In genomic region chr6:17027441-17027840, GRCh38 we compare ENCODE assay signal across 34 cellular contexts.
"Had no signal": no experiment of that assay in that cellular context is flagged by ENCODE, and none has a peak within 500 bp of the region (broad histone marks: within the 10 kb centered on the region; RNA-seq: fewer than 3 reads in every experiment).

No MANE protein-coding gene starts in this region.

- H3K27ac ChIP-seq: adrenal gland, brain microvascular endothelial cell, breast epithelium, VCaP had no signal

- H3K36me3 ChIP-seq: adrenal gland, brain microvascular endothelial cell, breast epithelium had no signal

- H3K27me3 ChIP-seq: body of pancreas, brain microvascular endothelial cell, breast epithelium had no signal

- H3K4me1 Mint-ChIP-seq: activated B cell treated with CpG ODN at 0.5 μM for 24 hours; activated CD4-positive, alpha-beta T cell treated with anti-CD3 and anti-CD28 coated beads, Interleukin-2, amount 10 ng/mL, durations not matched to agents 24 days and 14 days; activated naive CD8-positive, alpha-beta T cell treated with anti-CD3 and anti-CD28 coated beads for 36 hours; activated T-helper 17 cell treated with anti-CD3 and anti-CD28 coated beads, Interleukin-2, amount 50 U/mL, for 72 hours had no signal

- H3K27me3 Mint-ChIP-seq: activated B cell treated with CpG ODN at 0.5 μM for 24 hours had no signal

- H3K36me3 Mint-ChIP-seq: activated CD4-positive, alpha-beta memory T cell treated with anti-CD3 and anti-CD28 coated beads for 36 hours; activated naive CD8-positive, alpha-beta T cell treated with anti-CD3 and anti-CD28 coated beads for 36 hours had no signal

- H3K4me1 ChIP-seq: adrenal gland, breast epithelium had no signal

- H3K27ac Mint-ChIP-seq: activated B cell treated with CpG ODN at 0.5 μM for 24 hours; activated CD4-positive, alpha-beta memory T cell treated with anti-CD3 and anti-CD28 coated beads for 36 hours; activated CD4-positive, alpha-beta T cell treated with anti-CD3 and anti-CD28 coated beads, Interleukin-2, amount 10 ng/mL, durations not matched to agents 24 days and 14 days; activated CD8-positive, alpha-beta T cell treated with anti-CD3 and anti-CD28 coated beads for 36 hours; activated naive CD4-positive, alpha-beta T cell treated with anti-CD3 and anti-CD28 coated beads for 36 hours; activated naive CD4-positive, alpha-beta T cell treated with anti-CD3 and anti-CD28 coated beads, Interleukin-2, amount 50 U/mL, for 72 hours; activated naive CD8-positive, alpha-beta T cell treated with anti-CD3 and anti-CD28 coated beads for 36 hours; activated T-cell treated with anti-CD3 and anti-CD28 coated beads, Interleukin-2, amount 50 U/mL, for 72 hours; activated T-helper 1 cell treated with anti-CD3 and anti-CD28 coated beads, Interleukin-12 subunit alpha, Interleukin-12 subunit beta, Interleukin-2, Interleukin-4 antibody, amounts not matched to agents 30 ng/mL and 10 ng/mL and 1 ng/mL, durations not matched to agents 14 hours and 24 hours and 36 hours; activated T-helper 17 cell treated with anti-CD3 and anti-CD28 coated beads, Interleukin-2, amount 50 U/mL, for 72 hours; T-helper 1 cell treated with Interleukin-12 subunit alpha and Interleukin-12 subunit beta and Interleukin-4 antibody, amounts not matched to agents 30 μg/mL and 1 μg/mL, for 36 hours; T-helper 2 cell treated with Interferon-gamma antibody and Interleukin-4, amounts not matched to agents 5 μg/mL and 100 μg/mL, for 36 hours had no signal

- DNase-seq: activated B cell treated with CpG ODN at 0.5 μM for 24 hours; activated CD4-positive, alpha-beta memory T cell treated with anti-CD3 and anti-CD28 coated beads for 36 hours; activated CD4-positive, alpha-beta T cell treated with anti-CD3 and anti-CD28 coated beads for 4 hours; activated CD4-positive, alpha-beta T cell treated with anti-CD3 and anti-CD28 coated beads, Interleukin-2, amount 50 U/mL, for 1 hour; activated CD4-positive, alpha-beta T cell treated with anti-CD3 and anti-CD28 coated beads, Interleukin-2, amount 50 U/mL, for 4 hours; activated CD4-positive, CD25-positive, alpha-beta regulatory T cell treated with anti-CD3 and anti-CD28 coated beads, Interleukin-2, amount 50 U/mL, for 72 hours; activated CD8-positive, alpha-beta memory T cell treated with anti-CD3 and anti-CD28 coated beads, Interleukin-2, amount 50 U/mL, for 4 hours; activated CD8-positive, alpha-beta T cell treated with anti-CD3 and anti-CD28 coated beads for 36 hours; activated effector memory CD4-positive, alpha-beta T cell treated with anti-CD3 and anti-CD28 coated beads, Interleukin-2, amount 50 U/mL, for 16 hours; activated gamma-delta T cell treated with Interleukin-2 at 50 U/mL for 16 hours; activated naive CD4-positive, alpha-beta T cell; activated naive CD4-positive, alpha-beta T cell treated with anti-CD3 and anti-CD28 coated beads for 36 hours; activated naive CD8-positive, alpha-beta T cell treated with anti-CD3 and anti-CD28 coated beads for 36 hours; activated T-cell treated with anti-CD3 and anti-CD28 coated beads for 4 hours; activated T-cell treated with anti-CD3 and anti-CD28 coated beads, Interleukin-2, amount 50 U/mL, for 1 hour; activated T-cell treated with anti-CD3 and anti-CD28 coated beads, Interleukin-2, amount 50 U/mL, for 4 hours; activated T-cell treated with anti-CD3 and anti-CD28 coated beads, Interleukin-2, amount 50 U/mL, for 72 hours; adrenal gland; amniotic stem cell; aorta; body of pancreas; brain microvascular endothelial cell; central memory CD4-positive, alpha-beta T cell; T-helper 1 cell; T-helper 2 cell; T-helper 9 cell had no signal

- H3K9me3 ChIP-seq: adrenal gland, body of pancreas, breast epithelium had no signal

- H3K4me3 ChIP-seq: adrenal gland, body of pancreas, breast epithelium had no signal

- H3K9me3 Mint-ChIP-seq: T-helper 2 cell treated with Interferon-gamma antibody and Interleukin-4, amounts not matched to agents 5 μg/mL and 100 μg/mL, for 36 hours had no signal

- H3K4me3 Mint-ChIP-seq: activated B cell treated with CpG ODN at 0.5 μM for 24 hours; activated CD4-positive, alpha-beta memory T cell treated with anti-CD3 and anti-CD28 coated beads for 36 hours; activated CD4-positive, alpha-beta T cell treated with anti-CD3 and anti-CD28 coated beads, Interleukin-2, amount 10 ng/mL, durations not matched to agents 24 days and 14 days; activated CD8-positive, alpha-beta T cell treated with anti-CD3 and anti-CD28 coated beads for 36 hours; activated naive CD4-positive, alpha-beta T cell treated with anti-CD3 and anti-CD28 coated beads for 36 hours; activated naive CD8-positive, alpha-beta T cell treated with anti-CD3 and anti-CD28 coated beads for 36 hours; activated T-cell treated with anti-CD3 and anti-CD28 coated beads, Interleukin-2, amount 50 U/mL, for 4 hours; activated T-cell treated with anti-CD3 and anti-CD28 coated beads, Interleukin-2, amount 50 U/mL, for 72 hours; activated T-helper 1 cell treated with anti-CD3 and anti-CD28 coated beads, Interleukin-12 subunit alpha, Interleukin-12 subunit beta, Interleukin-2, Interleukin-4 antibody, amounts not matched to agents 30 ng/mL and 10 ng/mL and 1 ng/mL, durations not matched to agents 14 hours and 24 hours and 36 hours; activated T-helper 17 cell treated with anti-CD3 and anti-CD28 coated beads, Interleukin-2, amount 50 U/mL, for 72 hours; T-helper 1 cell treated with Interleukin-12 subunit alpha and Interleukin-12 subunit beta and Interleukin-4 antibody, amounts not matched to agents 30 μg/mL and 1 μg/mL, for 36 hours; T-helper 2 cell treated with Interferon-gamma antibody and Interleukin-4, amounts not matched to agents 5 μg/mL and 100 μg/mL, for 36 hours had no signal
